ENCODE assay signal across 16 cellular contexts in genomic region chr4:14111730-14112171, GRCh38.
DNase-seq lines count a peak whose midpoint lies in the region; ATAC-seq, FAIRE-seq and TF ChIP-seq lines count a peak whose summit lies in the region.
"Had no signal": no experiment of that assay in that cellular context is flagged by ENCODE, and none has a peak within 500 bp of the region (broad histone marks: within the 10 kb centered on the region; RNA-seq: fewer than 3 reads in every experiment).

No MANE protein-coding gene starts in this region.

- peak overlapping the region; percentile 42 for H3K27ac Mint-ChIP-seq in dendritic cell treated with granulocyte-macrophage colony-stimulating factor and Interleukin-4, amounts not matched to agents 40 ng/mL and 50 ng/mL, for 4 days

- no peaks in the 10 kb centered on the region for H3K9me3 ChIP-seq in PC-9 (ENCODE audit: insufficient read depth, low read depth)
- H3K9me3 ChIP-seq: Caco-2, colonic mucosa had no signal

- POLR2A ChIA-PET in PC-9 (lab: Charles Lee; ENCODE audit: unreplicated experiment): no interaction called here

- H2AFZ ChIP-seq in PC-9: no peak overlapping the region

- peak overlapping the region; percentile 19; the same call in 1 of the 2 replicates for H3K4me2 ChIP-seq in PC-9

- DNase-seq in GM03348 (ENCODE audit: low spot score): peak; percentile 28
- peak; percentile 4 to 51 for DNase-seq in PC-9
- DNase-seq in pons (ENCODE audit: low spot score): peak; percentile 6
- DNase-seq in 8988T: no peak
- no peak for DNase-seq in GM12891 (ENCODE audit: insufficient read length, low spot score)
- DNase-seq: activated CD4-positive, alpha-beta T cell treated with anti-CD3 and anti-CD28 coated beads, Interleukin-2, amount 50 U/mL, for 48 hours; activated naive CD4-positive, alpha-beta T cell; Caco-2; colonic mucosa; glutamatergic neuron; NCI-H2029; posterior cingulate gyrus; stimulated activated naive CD8-positive, alpha-beta T cell treated with anti-CD3 and anti-CD28 coated beads, Interleukin-15, Interleukin-2, amounts not matched to agents 100 U/mL and 50 U/mL, for 24 hours had no signal

- TF ChIP-seq POLR2A in GM12891 (IDR thresholded peaks at IDR 0.05; ENCODE audit: low read depth, low read length): no peak

- no peaks in the 10 kb centered on the region for H3K36me3 ChIP-seq in PC-9 (ENCODE audit: low read depth)
- H3K36me3 ChIP-seq: colonic mucosa had no signal

- peaks cover 17% of the 10 kb centered on the region for H3K4me1 Mint-ChIP-seq in dendritic cell treated with granulocyte-macrophage colony-stimulating factor and Interleukin-4, amounts not matched to agents 40 ng/mL and 50 ng/mL, for 4 days (ENCODE audit: low read depth)

- H3K27ac ChIP-seq in PC-9: no peak overlapping the region
- H3K27ac ChIP-seq: colonic mucosa had no signal

- no peak for FAIRE-seq in GM12891 (lab: Jason Lieb, UNC)

- intact Hi-C loops in PC-9 (cut with micrococcal nuclease; ENCODE audit: unreplicated experiment): no loop called here
- intact Hi-C loops in dendritic cell treated with granulocyte-macrophage colony-stimulating factor and Interleukin-4, amounts not matched to agents 40 ng/mL and 50 ng/mL, for 4 days (cut with micrococcal nuclease): loop anchor here (10.0 kb wide), 1 partner anchor 53 kb away; no protein-coding TSS in a partner anchor

- H3K4me1 ChIP-seq in PC-9 (replicated peaks; ENCODE audit: insufficient read depth): no peaks in the 10 kb centered on the region
- H3K4me1 ChIP-seq: Caco-2, colonic mucosa had no signal

- ATAC-seq in HG02588 (IDR thresholded peaks at IDR 0.05; ENCODE audit: unreplicated experiment): no peak
- no peak for ATAC-seq in HG03571 (IDR thresholded peaks at IDR 0.05; ENCODE audit: unreplicated experiment)
- ATAC-seq: stimulated activated naive CD8-positive, alpha-beta T cell treated with anti-CD3 and anti-CD28 coated beads, Interleukin-15, Interleukin-2, amounts not matched to agents 100 U/mL and 50 U/mL, for 24 hours had no signal

- peaks cover 18% of the 10 kb centered on the region for H3K9me3 Mint-ChIP-seq in dendritic cell treated with granulocyte-macrophage colony-stimulating factor and Interleukin-4, amounts not matched to agents 40 ng/mL and 50 ng/mL, for 4 days

- BruUV-seq in PC-9 (replicated peaks; lab: Mats Ljungman, UMichigan): no TSS peak

- no peaks in the 10 kb centered on the region for H3F3A ChIP-seq in PC-9 (ENCODE audit: insufficient read depth, low read depth)

- H3K4me3 ChIP-seq in PC-9: no peak overlapping the region
- H3K4me3 ChIP-seq: colonic mucosa had no signal

- no peaks in the 10 kb centered on the region for H3K36me3 Mint-ChIP-seq in dendritic cell treated with granulocyte-macrophage colony-stimulating factor and Interleukin-4, amounts not matched to agents 40 ng/mL and 50 ng/mL, for 4 days (ENCODE audit: low read depth)

- no peaks in the 10 kb centered on the region for H3K79me2 ChIP-seq in PC-9 (ENCODE audit: low read depth)

- no peaks in the 10 kb centered on the region for H3K9me2 ChIP-seq in PC-9 (ENCODE audit: insufficient read depth)

- no peaks in the 10 kb centered on the region for H3K27me3 ChIP-seq in PC-9 (ENCODE audit: insufficient read depth, low read depth)
- H3K27me3 ChIP-seq: colonic mucosa had no signal

- no peak for TF ChIP-seq CTCF in PC-9 (conservative IDR thresholded peaks at IDR 0.05)

- H3K4me3 Mint-ChIP-seq in dendritic cell treated with granulocyte-macrophage colony-stimulating factor and Interleukin-4, amounts not matched to agents 40 ng/mL and 50 ng/mL, for 4 days: peak overlapping the region; percentile 54

- peaks cover 1% of the 10 kb centered on the region for H3K27me3 Mint-ChIP-seq in dendritic cell treated with granulocyte-macrophage colony-stimulating factor and Interleukin-4, amounts not matched to agents 40 ng/mL and 50 ng/mL, for 4 days

- CTCF ChIA-PET in PC-9 (lab: Charles Lee): no interaction called here

- H4K20me1 ChIP-seq in PC-9 (ENCODE audit: insufficient read depth): no peaks in the 10 kb centered on the region

TF ChIP-seq in GM12891, 5 proteins besides CTCF, POLR2A, EP300 and RAD21:
- TF ChIP-seq POLR2AphosphoS5 (IDR thresholded peaks at IDR 0.05; ENCODE audit: low read depth, low read length) (no peak), POU2F2 (IDR thresholded peaks at IDR 0.05; ENCODE audit: low read depth, low read length) (no peak), PAX5 (IDR thresholded peaks at IDR 0.05; ENCODE audit: insufficient read depth, low read length, severe bottlenecking) (no peak), TAF1 (IDR thresholded peaks at IDR 0.05; ENCODE audit: low read depth, low read length) (no peak), SPI1 (IDR thresholded peaks at IDR 0.05; ENCODE audit: low read depth, low read length) (no peak)
TF ChIP-seq in GM12891: peak in this region for 0.

Comparison
In these comparisons a context has a peak if more than half of its experiments do, and no peak if none do; other contexts are left out.
1. DNase-seq: peak in GM03348 (single experiment), PC-9 (2 of 2) and pons (single experiment); none in 8988T (single experiment) and GM12891 (single experiment).